20 cellular contexts compared by ENCODE assay signal in genomic region chr2:37489536-37489935, GRCh38.
"Had no signal": no experiment of that assay in that cellular context is flagged by ENCODE, and none has a peak within 500 bp of the region (broad histone marks: within the 10 kb centered on the region; RNA-seq: fewer than 3 reads in every experiment).

No MANE protein-coding gene starts in this region.

- H3K27ac ChIP-seq: epithelial cell of prostate, esophagus muscularis mucosa, gastroesophageal sphincter, right atrium auricular region, suprapubic skin, thyroid gland, upper lobe of left lung, vagina had no signal

- H3K36me3 ChIP-seq: esophagus muscularis mucosa, gastroesophageal sphincter, right atrium auricular region, suprapubic skin, thyroid gland, upper lobe of left lung, vagina had no signal

- ATAC-seq: gastroesophageal sphincter; left colon; stimulated activated effector memory CD8-positive, alpha-beta T cell treated with anti-CD3 and anti-CD28 coated beads, Interleukin-12 subunit alpha, Interleukin-12 subunit beta, amount 100 ng/mL, for 72 hours; stimulated activated naive CD8-positive, alpha-beta T cell treated with anti-CD3 and anti-CD28 coated beads, Interleukin-15, Interleukin-2, amounts not matched to agents 100 U/mL and 50 U/mL, for 24 hours had no signal

- H3K4me3 ChIP-seq: esophagus muscularis mucosa, gastroesophageal sphincter, right atrium auricular region, smooth muscle cell, suprapubic skin, thyroid gland, upper lobe of left lung, vagina had no signal

- H3K4me2 ChIP-seq: smooth muscle cell had no signal

- H3K4me1 ChIP-seq: esophagus muscularis mucosa, gastroesophageal sphincter, right atrium auricular region, suprapubic skin, thyroid gland, upper lobe of left lung, vagina had no signal

- H3K9me3 ChIP-seq: esophagus muscularis mucosa, gastroesophageal sphincter, suprapubic skin, thyroid gland, upper lobe of left lung, vagina had no signal

- DNase-seq: effector memory CD4-positive, alpha-beta T cell; glutamatergic neuron; immature natural killer cell; kidney; left colon; mesendoderm; naive B cell; stimulated activated CD4-positive, alpha-beta T cell treated with anti-CD3 and anti-CD28 coated beads, Interleukin-4, amount 100 ng/mL, for 1 hour; stimulated activated CD8-positive, alpha-beta memory T cell treated with anti-CD3 and anti-CD28 coated beads, Interleukin-4, amount 100 ng/mL, for 48 hours; stimulated activated naive CD8-positive, alpha-beta T cell treated with anti-CD3 and anti-CD28 coated beads, Interleukin-15, Interleukin-2, amounts not matched to agents 100 U/mL and 50 U/mL, for 24 hours; thyroid gland; upper lobe of left lung had no signal

- H3K27me3 ChIP-seq: esophagus muscularis mucosa, gastroesophageal sphincter, right atrium auricular region, suprapubic skin, thyroid gland, upper lobe of left lung, vagina had no signal
